ENCODE assay signal across 34 cellular contexts in genomic region chrX:65098851-65099250, GRCh38.
"Had no signal": no experiment of that assay in that cellular context is flagged by ENCODE, and none has a peak within 500 bp of the region (broad histone marks: within the 10 kb centered on the region; RNA-seq: fewer than 3 reads in every experiment).

No MANE protein-coding gene starts in this region.

- H3K36me3 ChIP-seq: MG63 had no signal

- H3K27me3 ChIP-seq: MG63 had no signal

- H3K9me3 ChIP-seq: MG63 had no signal

- DNase-seq: Karpas-422, Kasumi-1, MG63, MM.1S, MV-4-11, NCI-H1048, NCI-H1092, NCI-H1092 treated with DMSO at 0.1 percent for 48 hours, NCI-H1105, NCI-H1105 treated with DMSO at 0.1 percent for 48 hours, NCI-H1417, NCI-H1417 treated with DMSO at 0.1 percent for 48 hours, NCI-H1436, NCI-H1436 treated with DMSO at 0.1 percent for 48 hours, NCI-H146, NCI-H1694, NCI-H1694 treated with DMSO at 0.1 percent for 48 hours, NCI-H187, NCI-H187 treated with DMSO at 0.1 percent for 48 hours, NCI-H1930, NCI-H2029, NCI-H2029 treated with DMSO at 0.1 percent for 48 hours, NCI-H2081, NCI-H2081 treated with DMSO at 0.1 percent for 48 hours, NCI-H2107, NCI-H2171, NCI-H2171 treated with DMSO at 0.1 percent for 48 hours, NCI-H2227 treated with DMSO at 0.1 percent for 48 hours, NCI-H226, NCI-H345, NCI-H446, NCI-H446 treated with DMSO at 0.1 percent for 48 hours, NCI-H510A, NCI-H510A treated with DMSO at 0.1 percent for 48 hours had no signal

- H3K4me3 ChIP-seq: MG63 had no signal
